8 cellular contexts compared by ENCODE assay signal in the genomic region with DNA sequence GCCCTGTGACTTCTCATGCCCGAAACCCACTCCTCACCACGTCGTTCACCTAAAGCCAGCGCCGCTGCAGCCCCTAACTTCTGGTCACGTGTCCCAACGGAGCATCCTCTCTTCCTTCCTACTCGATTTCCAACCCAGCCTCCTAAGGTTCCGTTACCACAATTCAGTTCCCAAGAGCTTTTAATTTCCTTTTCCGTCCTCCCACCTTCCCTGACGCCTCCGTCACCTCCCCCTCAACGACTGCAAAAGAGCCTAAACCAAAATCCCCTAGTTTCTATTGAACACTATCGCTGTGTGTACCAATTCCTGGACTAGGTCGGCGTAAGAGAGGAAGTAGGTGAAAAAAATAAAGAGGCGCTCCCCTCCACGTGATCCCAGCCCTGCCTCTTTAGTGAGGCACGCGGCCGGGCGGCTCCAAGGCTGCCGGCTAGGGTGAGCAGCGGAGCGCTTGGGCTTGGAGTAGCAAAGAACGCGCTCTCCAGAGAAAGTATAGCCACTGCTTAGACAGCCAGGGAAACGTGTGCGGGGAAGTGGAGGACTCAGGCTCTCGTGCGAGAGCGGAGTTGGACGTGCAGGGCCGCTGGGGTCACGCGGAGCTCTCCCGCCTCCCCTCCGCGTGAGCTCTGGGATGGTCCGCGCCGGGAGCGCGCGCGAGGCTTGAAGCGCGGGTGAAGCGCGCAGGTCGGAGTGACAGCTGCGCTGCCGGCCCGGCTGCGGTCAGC.
DNase-seq lines count a peak whose midpoint lies in the region; ATAC-seq lines count a peak whose summit lies in the region.

A gene (plus strand): TSS at position 685 of the 722 bp plus-strand sequence.
A gene (minus strand): TSS at position 82 of the 722 bp plus-strand sequence. CDS start 1,189 bp downstream, outside the sequence.

- peak; percentile 86 for ATAC-seq in GM19043 (IDR thresholded peaks at IDR 0.05; ENCODE audit: low read depth, unreplicated experiment)
- ATAC-seq in HG03354 (IDR thresholded peaks at IDR 0.05; ENCODE audit: poor library complexity, severe bottlenecking, unreplicated experiment), result peak; percentile 95

- DNase-seq in AML-193 (lab: John Stamatoyannopoulos, UW), result peak; percentile 90 to 92
- DNase-seq in NCI-H446 (lab: John Stamatoyannopoulos, UW), result peak; percentile 78 to 79
- DNase-seq in activated CD4-positive, CD25-positive, alpha-beta regulatory T cell treated with anti-CD3 and anti-CD28 coated beads, Interleukin-2, amount 50 U/mL, for 72 hours, result peak; percentile 84
- DNase-seq in cerebellar cortex (ENCODE audit: low spot score), result peak; percentile 93
- peak; percentile 92 for DNase-seq in islet precursor cell
- peak; percentile 70 to 80 (median 75) for DNase-seq in stimulated activated CD4-positive, alpha-beta T cell treated with anti-CD3 and anti-CD28 coated beads, Interleukin-12 subunit alpha, Interleukin-12 subunit beta, amount 100 ng/mL, for 48 hours (ENCODE audit: low read depth in 2 of 3, low spot score in 1 of 3)

Comparison
In these comparisons a context has a peak if more than half of its experiments do, and no peak if none do; other contexts are left out.
1. Peak in every context shown above with its lines: DNase-seq and ATAC-seq.